8 cellular contexts compared by ENCODE assay signal in genomic region chr7:140517546-140518369, GRCh38. TPM values are rescaled to one million over a fixed set of nuclear protein-coding genes. Genes with fewer than 3 reads are reported as not detected.
DNase-seq lines count a peak whose midpoint lies in the region; ATAC-seq, FAIRE-seq and TF ChIP-seq lines count a peak whose summit lies in the region.

No MANE protein-coding gene starts in this region.

- peak; percentile 90 for TF ChIP-seq CTCF in AG09319 (IDR thresholded peaks at IDR 0.05; ENCODE audit: low read depth, low read length)

- peak; percentile 96 for FAIRE-seq in GM19239 (lab: Jason Lieb, UNC)

- ATAC-seq in left ventricle myocardium superior (peak; percentile 94), HG03457 (IDR thresholded peaks at IDR 0.05; ENCODE audit: unreplicated experiment) (no peak)

- intact Hi-C loops in left ventricle myocardium superior (cut with micrococcal nuclease): loop anchor here (5.0 kb wide), 1 partner anchor 135 kb away; no protein-coding TSS in a partner anchor

- peak; percentile 79 for DNase-seq in AG09319 (ENCODE audit: extremely low read depth, low read depth)
- DNase-seq in GM19239 (ENCODE audit: insufficient read length, low spot score): peak; percentile 79
- DNase-seq in NCI-H1694 treated with DMSO at 0.1 percent for 48 hours (lab: John Stamatoyannopoulos, UW): peak; percentile 93
- DNase-seq in T follicular helper cell (ENCODE audit: low read depth): peak; percentile 38
- DNase-seq in amniotic epithelial cell (ENCODE audit: low read depth): peak; percentile 78
- peak; percentile 94 for DNase-seq in left ventricle myocardium superior
- peak; percentile 76 for DNase-seq in renal cortical epithelial cell (ENCODE audit: low read depth)

RNA-seq across cellular contexts. Expression of gene MKRN1, which starts 38.5 kb away (rescaled TPM):
- total RNA-seq in left ventricle myocardium superior: 118 TPM
- total RNA-seq in renal cortical epithelial cell: 76.6 and 119 TPM in 2 replicates

Comparison
In these comparisons a context has a peak if more than half of its experiments do, and no peak if none do; other contexts are left out.
1. DNase-seq: peak in every context shown above with its lines; median percentile 94 in left ventricle myocardium superior; 93 in NCI-H1694 treated with DMSO at 0.1 percent for 48 hours; 79 in AG09319; 79 in GM19239; 78 in amniotic epithelial cell; 76 in renal cortical epithelial cell; 38 in T follicular helper cell.